ENCODE assay signal across 1 cellular context in the genomic region with DNA sequence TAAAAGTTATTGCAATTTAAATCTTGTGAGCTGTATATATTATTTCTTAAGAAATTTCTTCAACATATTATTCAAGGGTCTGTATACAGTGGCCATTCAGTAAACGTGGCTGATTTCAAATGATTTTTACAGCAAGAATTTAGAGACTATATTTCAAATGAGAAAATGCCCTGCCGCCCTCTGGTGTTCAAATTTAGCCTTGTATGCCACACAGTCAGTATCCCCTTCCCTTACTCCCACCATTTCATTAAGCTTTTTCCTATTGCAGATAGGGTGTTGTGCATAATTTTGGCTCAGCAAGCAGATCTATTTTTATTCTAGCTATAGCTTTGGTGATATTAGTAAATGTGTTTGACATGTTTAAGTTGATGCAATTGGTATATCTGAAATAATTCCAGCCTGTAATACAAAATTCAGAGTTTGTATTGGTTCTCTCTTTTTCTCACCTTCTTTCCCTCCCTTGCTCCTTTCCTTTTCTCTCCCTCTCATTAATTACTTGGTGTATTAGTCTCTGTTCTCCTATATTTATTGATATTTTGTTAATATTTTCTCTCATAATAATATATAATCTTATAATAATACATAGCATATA.
TF ChIP-seq lines count a peak whose summit lies in the region.

No MANE protein-coding gene starts in this region.

TF ChIP-seq in GM12878, 131 proteins besides CTCF, POLR2A, EP300 and RAD21 (continued from another document):
- TF ChIP-seq, protein P1, sequence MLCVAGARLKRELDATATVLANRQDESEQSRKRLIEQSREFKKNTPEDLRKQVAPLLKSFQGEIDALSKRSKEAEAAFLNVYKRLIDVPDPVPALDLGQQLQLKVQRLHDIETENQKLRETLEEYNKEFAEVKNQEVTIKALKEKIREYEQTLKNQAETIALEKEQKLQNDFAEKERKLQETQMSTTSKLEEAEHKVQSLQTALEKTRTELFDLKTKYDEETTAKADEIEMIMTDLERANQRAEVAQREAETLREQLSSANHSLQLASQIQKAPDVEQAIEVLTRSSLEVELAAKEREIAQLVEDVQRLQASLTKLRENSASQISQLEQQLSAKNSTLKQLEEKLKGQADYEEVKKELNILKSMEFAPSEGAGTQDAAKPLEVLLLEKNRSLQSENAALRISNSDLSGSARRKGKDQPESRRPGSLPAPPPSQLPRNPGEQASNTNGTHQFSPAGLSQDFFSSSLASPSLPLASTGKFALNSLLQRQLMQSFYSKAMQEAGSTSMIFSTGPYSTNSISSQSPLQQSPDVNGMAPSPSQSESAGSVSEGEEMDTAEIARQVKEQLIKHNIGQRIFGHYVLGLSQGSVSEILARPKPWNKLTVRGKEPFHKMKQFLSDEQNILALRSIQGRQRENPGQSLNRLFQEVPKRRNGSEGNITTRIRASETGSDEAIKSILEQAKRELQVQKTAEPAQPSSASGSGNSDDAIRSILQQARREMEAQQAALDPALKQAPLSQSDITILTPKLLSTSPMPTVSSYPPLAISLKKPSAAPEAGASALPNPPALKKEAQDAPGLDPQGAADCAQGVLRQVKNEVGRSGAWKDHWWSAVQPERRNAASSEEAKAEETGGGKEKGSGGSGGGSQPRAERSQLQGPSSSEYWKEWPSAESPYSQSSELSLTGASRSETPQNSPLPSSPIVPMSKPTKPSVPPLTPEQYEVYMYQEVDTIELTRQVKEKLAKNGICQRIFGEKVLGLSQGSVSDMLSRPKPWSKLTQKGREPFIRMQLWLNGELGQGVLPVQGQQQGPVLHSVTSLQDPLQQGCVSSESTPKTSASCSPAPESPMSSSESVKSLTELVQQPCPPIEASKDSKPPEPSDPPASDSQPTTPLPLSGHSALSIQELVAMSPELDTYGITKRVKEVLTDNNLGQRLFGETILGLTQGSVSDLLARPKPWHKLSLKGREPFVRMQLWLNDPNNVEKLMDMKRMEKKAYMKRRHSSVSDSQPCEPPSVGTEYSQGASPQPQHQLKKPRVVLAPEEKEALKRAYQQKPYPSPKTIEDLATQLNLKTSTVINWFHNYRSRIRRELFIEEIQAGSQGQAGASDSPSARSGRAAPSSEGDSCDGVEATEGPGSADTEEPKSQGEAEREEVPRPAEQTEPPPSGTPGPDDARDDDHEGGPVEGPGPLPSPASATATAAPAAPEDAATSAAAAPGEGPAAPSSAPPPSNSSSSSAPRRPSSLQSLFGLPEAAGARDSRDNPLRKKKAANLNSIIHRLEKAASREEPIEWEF (IDR thresholded peaks at IDR 0.05; ENCODE audit: insufficient replicate concordance, low read depth, low read length): no peak
- TF ChIP-seq SP1 (IDR thresholded peaks at IDR 0.05; ENCODE audit: low read depth, low read length) (no peak), SMC3 (IDR thresholded peaks at IDR 0.05; ENCODE audit: borderline replicate concordance, low read length) (peak; percentile 33; the same call in 1 of the 2 replicates)
- TF ChIP-seq, protein P2, sequence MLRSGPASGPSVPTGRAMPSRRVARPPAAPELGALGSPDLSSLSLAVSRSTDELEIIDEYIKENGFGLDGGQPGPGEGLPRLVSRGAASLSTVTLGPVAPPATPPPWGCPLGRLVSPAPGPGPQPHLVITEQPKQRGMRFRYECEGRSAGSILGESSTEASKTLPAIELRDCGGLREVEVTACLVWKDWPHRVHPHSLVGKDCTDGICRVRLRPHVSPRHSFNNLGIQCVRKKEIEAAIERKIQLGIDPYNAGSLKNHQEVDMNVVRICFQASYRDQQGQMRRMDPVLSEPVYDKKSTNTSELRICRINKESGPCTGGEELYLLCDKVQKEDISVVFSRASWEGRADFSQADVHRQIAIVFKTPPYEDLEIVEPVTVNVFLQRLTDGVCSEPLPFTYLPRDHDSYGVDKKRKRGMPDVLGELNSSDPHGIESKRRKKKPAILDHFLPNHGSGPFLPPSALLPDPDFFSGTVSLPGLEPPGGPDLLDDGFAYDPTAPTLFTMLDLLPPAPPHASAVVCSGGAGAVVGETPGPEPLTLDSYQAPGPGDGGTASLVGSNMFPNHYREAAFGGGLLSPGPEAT (IDR thresholded peaks at IDR 0.05; ENCODE audit: low read depth): no peak
